In genomic region chr5:5209510-5210286, GRCh38 we compare ENCODE assay signal across 16 cellular contexts.
DNase-seq lines count a peak whose midpoint lies in the region; ATAC-seq and TF ChIP-seq lines count a peak whose summit lies in the region.
"Had no signal": no experiment of that assay in that cellular context is flagged by ENCODE, and none has a peak within 500 bp of the region (broad histone marks: within the 10 kb centered on the region; RNA-seq: fewer than 3 reads in every experiment).

No MANE protein-coding gene starts in this region.

- ATAC-seq in gastrocnemius medialis (peak; percentile 61 to 69), WTC11 (no peak), GM23338 (no peak), HG02763 (IDR thresholded peaks at IDR 0.05; ENCODE audit: unreplicated experiment) (no peak)

- H3K4me3 ChIP-seq in gastrocnemius medialis = peak overlapping the region in 1 of 4 donors; percentile 30
- H3K4me3 ChIP-seq in GM23338 = no peak overlapping the region
- H3K4me3 ChIP-seq: BLaER1, HAP-1 had no signal

- peaks cover 3% of the 10 kb centered on the region for H3K27me3 Mint-ChIP-seq in nephron (ENCODE audit: low read depth)
- no peaks in the 10 kb centered on the region for H3K27me3 Mint-ChIP-seq in WTC11 (ENCODE audit: low read depth)
- H3K27me3 Mint-ChIP-seq in GM23338 (ENCODE audit: insufficient read depth, low read depth, poor library complexity) = no peaks in the 10 kb centered on the region
- H3K27me3 Mint-ChIP-seq in progenitor cell of endocrine pancreas = no peaks in the 10 kb centered on the region
- H3K27me3 Mint-ChIP-seq: CD4-positive, alpha-beta memory T cell had no signal

- H3K4me2 ChIP-seq in GM23338 = no peak overlapping the region
- H3K4me2 ChIP-seq: BLaER1 had no signal

- H3K9me3 ChIP-seq in gastrocnemius medialis = no peaks in the 10 kb centered on the region
- H3K9me3 ChIP-seq: BLaER1, HAP-1 had no signal

- H3K4me1 ChIP-seq in gastrocnemius medialis (peaks cover 0 to 3% of the 10 kb centered on the region in 2 donors), GM23338 (ENCODE audit: insufficient read depth) (no peaks in the 10 kb centered on the region)
- H3K4me1 ChIP-seq: BLaER1, HAP-1 had no signal

- H3K36me3 Mint-ChIP-seq in nephron (ENCODE audit: low read depth) (peaks cover 14% of the 10 kb centered on the region), WTC11 (peaks cover 17% of the 10 kb centered on the region), GM23338 (ENCODE audit: low read depth) (0 out of 3 replicates have a peak, but pooled peaks cover 8% of the 10 kb centered on the region), progenitor cell of endocrine pancreas (ENCODE audit: insufficient read depth) (peaks cover 26% of the 10 kb centered on the region)
- H3K36me3 Mint-ChIP-seq: CD14-positive monocyte; CD4-positive, alpha-beta memory T cell had no signal

- H3K36me3 ChIP-seq in gastrocnemius medialis (no peaks in the 10 kb centered on the region), GM23338 (ENCODE audit: insufficient read depth) (no peaks in the 10 kb centered on the region)
- H3K36me3 ChIP-seq: BLaER1, HAP-1 had no signal

- H3K9me3 Mint-ChIP-seq in nephron (no peaks in the 10 kb centered on the region), WTC11 (peaks cover 8% of the 10 kb centered on the region; the same call in 1 of the 2 replicates), GM23338 (no peaks in the 10 kb centered on the region), progenitor cell of endocrine pancreas (ENCODE audit: low read depth) (peaks cover 6% of the 10 kb centered on the region)

- no peak overlapping the region for H3K4me3 Mint-ChIP-seq in nephron
- no peak overlapping the region for H3K4me3 Mint-ChIP-seq in WTC11
- H3K4me3 Mint-ChIP-seq in GM23338 = no peak overlapping the region
- H3K4me3 Mint-ChIP-seq in progenitor cell of endocrine pancreas (ENCODE audit: low read depth) = no peak overlapping the region
- H3K4me3 Mint-ChIP-seq: CD14-positive monocyte; CD4-positive, alpha-beta memory T cell had no signal

- no peaks in the 10 kb centered on the region for H3F3A ChIP-seq in GM23338 (replicated peaks; ENCODE audit: low read depth)

- no peak for TF ChIP-seq CTCF in nephron (IDR thresholded peaks at IDR 0.05; ENCODE audit: unreplicated experiment in 3 of 3)
- TF ChIP-seq CTCF in gastrocnemius medialis (IDR thresholded peaks at IDR 0.05 in 4 of 5, conservative IDR thresholded peaks at IDR 0.05 in 1 of 5) = no peak
- no peak for TF ChIP-seq CTCF in WTC11 (IDR thresholded peaks at IDR 0.05)
- no peak for TF ChIP-seq CTCF in GM23338 (conservative IDR thresholded peaks at IDR 0.05; ENCODE audit: low read depth in 2 of 2)
- no peak for TF ChIP-seq CTCF in progenitor cell of endocrine pancreas (IDR thresholded peaks at IDR 0.05; ENCODE audit: unreplicated experiment)

- H3K4me1 Mint-ChIP-seq in nephron (peaks cover 30% of the 10 kb centered on the region), WTC11 (no peaks in the 10 kb centered on the region), GM23338 (no peaks in the 10 kb centered on the region), progenitor cell of endocrine pancreas (ENCODE audit: low read depth) (peaks cover 7% of the 10 kb centered on the region)
- H3K4me1 Mint-ChIP-seq: CD14-positive monocyte; CD4-positive, alpha-beta memory T cell had no signal

- no peaks in the 10 kb centered on the region for H3K9me2 ChIP-seq in GM23338 (ENCODE audit: insufficient read depth)

- intact Hi-C loops in gastrocnemius medialis (cut with DNase I; ENCODE audit: low total_unique reads) = loop anchor here (5.0 kb wide), 1 partner anchor 133 kb away; no protein-coding TSS in a partner anchor

- CTCF ChIA-PET in WTC11 (lab: Charles Lee) = no interaction called here

- no peak overlapping the region for H2AFZ ChIP-seq in GM23338

- H3K27me3 ChIP-seq in gastrocnemius medialis = no peaks in the 10 kb centered on the region
- no peaks in the 10 kb centered on the region for H3K27me3 ChIP-seq in GM23338 (ENCODE audit: insufficient read depth)
- H3K27me3 ChIP-seq: BLaER1 had no signal

- POLR2A ChIA-PET in WTC11 (lab: Charles Lee) = no interaction called here

- peak overlapping the region in 3 of 4 donors; percentile 55 to 58 (median 56) for H3K27ac ChIP-seq in gastrocnemius medialis
- no peak overlapping the region for H3K27ac ChIP-seq in GM23338 (ENCODE audit: low read depth)
- H3K27ac ChIP-seq: BLaER1 had no signal

- no peaks in the 10 kb centered on the region for H4K20me1 ChIP-seq in GM23338 (replicated peaks; ENCODE audit: insufficient read depth)
- H4K20me1 ChIP-seq: BLaER1 had no signal

- in situ Hi-C loops in G401 (cut with HindIII; ENCODE audit: low sequenced_read_pairs) (no loop called here), gastrocnemius medialis (cut with MboI; ENCODE audit: low sequenced_read_pairs in 4 of 4) (no loop called here)

- no peaks in the 10 kb centered on the region for H3K79me2 ChIP-seq in GM23338 (replicated peaks; ENCODE audit: insufficient read depth)

- TF ChIP-seq POLR2A in gastrocnemius medialis (IDR thresholded peaks at IDR 0.05) = no peak

- DNase-seq in G401 (ENCODE audit: low spot score) = peak; percentile 49
- DNase-seq in cerebellar cortex (ENCODE audit: low spot score) = peak; percentile 40
- no peak for DNase-seq in gastrocnemius medialis
- no peak for DNase-seq in WTC11 (ENCODE audit: low spot score)
- no peak for DNase-seq in GM23338 (ENCODE audit: low spot score)
- no peak for DNase-seq in progenitor cell of endocrine pancreas (ENCODE audit: low spot score, unreplicated experiment)
- DNase-seq: 8988T; CD4-positive, alpha-beta memory T cell; DMS153; DMS79; GF-D8 had no signal

- H3K27ac Mint-ChIP-seq in nephron (peak overlapping the region; percentile 13 to 83 (median 52)), WTC11 (no peak overlapping the region), GM23338 (no peak overlapping the region), progenitor cell of endocrine pancreas (no peak overlapping the region)
- H3K27ac Mint-ChIP-seq: CD14-positive monocyte; CD4-positive, alpha-beta memory T cell had no signal

TF ChIP-seq in WTC11, 78 proteins besides CTCF, POLR2A, EP300 and RAD21 (continues in another document):
- TF ChIP-seq E2F4 (CRISPR knock-in tag; IDR thresholded peaks at IDR 0.05; ENCODE audit: borderline replicate concordance, low read depth) = no peak
- TF ChIP-seq PREB (CRISPR knock-in tag; IDR thresholded peaks at IDR 0.05; ENCODE audit: borderline replicate concordance) = no peak

TF ChIP-seq in GM23338, 12 proteins besides CTCF, POLR2A, EP300 and RAD21 (continues in another document):
- TF ChIP-seq CREB1 (CRISPR knock-in tag; IDR thresholded peaks at IDR 0.05; ENCODE audit: low read depth) (no peak), STAT1 (IDR thresholded peaks at IDR 0.05; ENCODE audit: unreplicated experiment) (no peak), ZNF462 (CRISPR knock-in tag; IDR thresholded peaks at IDR 0.05) (no peak)

Comparison
In these comparisons a context has a peak if more than half of its experiments do, and no peak if none do; other contexts are left out.
1. DNase-seq: peak in G401 (single experiment) and cerebellar cortex (single experiment); none in gastrocnemius medialis (0 of 2), WTC11 (single experiment), GM23338 (single experiment) and progenitor cell of endocrine pancreas (single experiment).
2. H3K27ac Mint-ChIP-seq: peak in nephron (3 of 3); none in WTC11 (single experiment), GM23338 (single experiment) and progenitor cell of endocrine pancreas (single experiment).
3. ATAC-seq: peak in gastrocnemius medialis (2 of 2); none in WTC11 (single experiment), GM23338 (single experiment) and HG02763 (single experiment).